Comparison of ENCODE assay signal across 8 cellular contexts in genomic region chr6:106519460-106520394, GRCh38.
DNase-seq lines count a peak whose midpoint lies in the region; ATAC-seq and TF ChIP-seq lines count a peak whose summit lies in the region.

No MANE protein-coding gene starts in this region.

- POLR2A ChIA-PET in activated CD4-positive, alpha-beta T cell treated with anti-CD3 and anti-CD28 coated beads, Interleukin-2, amount 10 ng/mL, durations not matched to agents 7 days and 5 days (lab: Charles Lee): interaction anchor here (0.5 to 1.3 kb wide), 3 partner anchors 10 to 155 kb away, joined by 3 to 4 read pairs (median 4); no protein-coding TSS in a partner anchor

- H3K4me2 ChIP-seq in mesendoderm (ENCODE audit: low read length): no peak overlapping the region

- H3K27me3 ChIP-seq in rectal smooth muscle tissue (ENCODE audit: control insufficient read depth, insufficient read depth, low read length): no peaks in the 10 kb centered on the region
- peaks cover 19% of the 10 kb centered on the region for H3K27me3 ChIP-seq in BE2C
- no peaks in the 10 kb centered on the region for H3K27me3 ChIP-seq in mesendoderm (ENCODE audit: insufficient read depth, low read length, poor library complexity)

- peak overlapping the region; percentile 97 for H3K27ac Mint-ChIP-seq in activated CD4-positive, alpha-beta T cell treated with anti-CD3 and anti-CD28 coated beads, Interleukin-2, amount 10 ng/mL, durations not matched to agents 7 days and 5 days
- peak overlapping the region; percentile 95 to 97 for H3K27ac Mint-ChIP-seq in effector memory CD8-positive, alpha-beta T cell

- no peak overlapping the region for H3K23ac ChIP-seq in mesendoderm (ENCODE audit: low read length)

- H3K4me3 Mint-ChIP-seq in activated CD4-positive, alpha-beta T cell treated with anti-CD3 and anti-CD28 coated beads, Interleukin-2, amount 10 ng/mL, durations not matched to agents 7 days and 5 days: peak overlapping the region; percentile 86
- H3K4me3 Mint-ChIP-seq in effector memory CD8-positive, alpha-beta T cell: peak overlapping the region; percentile 89 to 90

- H2BK5ac ChIP-seq in mesendoderm (ENCODE audit: low read length): no peak overlapping the region

- no peaks in the 10 kb centered on the region for H3K79me2 ChIP-seq in mesendoderm (ENCODE audit: control insufficient read depth, insufficient read depth, low read length)

- H3K4ac ChIP-seq in mesendoderm (ENCODE audit: low read depth, low read length): no peak overlapping the region

- no peak overlapping the region for H4K8ac ChIP-seq in mesendoderm (ENCODE audit: low read depth, low read length)

- no peaks in the 10 kb centered on the region for H3K9me3 Mint-ChIP-seq in activated CD4-positive, alpha-beta T cell treated with anti-CD3 and anti-CD28 coated beads, Interleukin-2, amount 10 ng/mL, durations not matched to agents 7 days and 5 days
- H3K9me3 Mint-ChIP-seq in effector memory CD8-positive, alpha-beta T cell: no peaks in the 10 kb centered on the region

- H3K36me3 ChIP-seq in rectal smooth muscle tissue (ENCODE audit: control insufficient read depth, insufficient read depth, low read length) (no peaks in the 10 kb centered on the region), BE2C (no peaks in the 10 kb centered on the region), mesendoderm (ENCODE audit: control insufficient read depth, insufficient read depth, low read length) (no peaks in the 10 kb centered on the region)

- H2BK15ac ChIP-seq in mesendoderm (replicated peaks; ENCODE audit: low read depth): no peak overlapping the region

- peak; percentile 88 for DNase-seq in GM03348 (ENCODE audit: low spot score)
- DNase-seq in GOT3 (lab: John Stamatoyannopoulos, UW): peak; percentile 14
- peak; percentile 99 for DNase-seq in M059J (ENCODE audit: low read depth)
- DNase-seq in activated CD4-positive, alpha-beta T cell treated with anti-CD3 and anti-CD28 coated beads, Interleukin-2, amount 10 ng/mL, durations not matched to agents 7 days and 5 days: peak; percentile 83
- DNase-seq in effector memory CD8-positive, alpha-beta T cell: peak; percentile 72 to 76 (median 75)
- DNase-seq in BE2C: no peak
- DNase-seq in mesendoderm: no peak

- WGBS in mesendoderm (ENCODE audit: extremely low coverage, insufficient coverage, low lambda C conversion rate): no CpG with 5 or more reads among the region's 14 CpGs

- no peak overlapping the region for H3K56ac ChIP-seq in mesendoderm (ENCODE audit: low read length)

- no peak overlapping the region for H4K5ac ChIP-seq in mesendoderm (ENCODE audit: low read length)

- no peak overlapping the region for H2AK5ac ChIP-seq in mesendoderm (ENCODE audit: low read length)

- peaks cover 26% of the 10 kb centered on the region for H3K36me3 Mint-ChIP-seq in activated CD4-positive, alpha-beta T cell treated with anti-CD3 and anti-CD28 coated beads, Interleukin-2, amount 10 ng/mL, durations not matched to agents 7 days and 5 days (ENCODE audit: low read depth)
- H3K36me3 Mint-ChIP-seq in effector memory CD8-positive, alpha-beta T cell (ENCODE audit: insufficient read depth): peaks cover 51% of the 10 kb centered on the region

- no peaks in the 10 kb centered on the region for H3K27me3 Mint-ChIP-seq in activated CD4-positive, alpha-beta T cell treated with anti-CD3 and anti-CD28 coated beads, Interleukin-2, amount 10 ng/mL, durations not matched to agents 7 days and 5 days
- H3K27me3 Mint-ChIP-seq in effector memory CD8-positive, alpha-beta T cell: no peaks in the 10 kb centered on the region

- H3K9me3 ChIP-seq in BE2C: no peaks in the 10 kb centered on the region

- CTCF ChIA-PET in activated CD4-positive, alpha-beta T cell treated with anti-CD3 and anti-CD28 coated beads, Interleukin-2, amount 10 ng/mL, durations not matched to agents 7 days and 5 days (lab: Charles Lee): interaction anchor here (0.9 to 1.6 kb wide), 7 partner anchors 9 to 401 kb away, joined by 3 to 6 read pairs (median 3); no protein-coding TSS in a partner anchor

- no peak overlapping the region for H3K18ac ChIP-seq in mesendoderm (ENCODE audit: low read length)

- H2BK120ac ChIP-seq in mesendoderm (ENCODE audit: low read depth, low read length): no peak overlapping the region

- TF ChIP-seq CTCF in BE2C (IDR thresholded peaks at IDR 0.05; ENCODE audit: low read depth, low read length): no peak

- H3K27ac ChIP-seq in rectal smooth muscle tissue (ENCODE audit: low read depth, low read length) (no peak overlapping the region), mesendoderm (ENCODE audit: low read depth, low read length) (no peak overlapping the region)

- peaks cover 69% of the 10 kb centered on the region for H3K4me1 Mint-ChIP-seq in activated CD4-positive, alpha-beta T cell treated with anti-CD3 and anti-CD28 coated beads, Interleukin-2, amount 10 ng/mL, durations not matched to agents 7 days and 5 days
- peaks cover 55 to 72% of the 10 kb centered on the region in 2 donors for H3K4me1 Mint-ChIP-seq in effector memory CD8-positive, alpha-beta T cell (ENCODE audit: low read depth in 2 of 2)

- ATAC-seq in effector memory CD8-positive, alpha-beta T cell (replicated peaks): peak; percentile 64

- no peak overlapping the region for H3K9ac ChIP-seq in rectal smooth muscle tissue (ENCODE audit: low read length)
- no peak overlapping the region for H3K9ac ChIP-seq in mesendoderm (ENCODE audit: low read length)

- H3K4me3 ChIP-seq in rectal smooth muscle tissue (ENCODE audit: low read length): peak overlapping the region; percentile 11
- H3K4me3 ChIP-seq in BE2C (ENCODE audit: low read depth, low read length): no peak overlapping the region
- H3K4me3 ChIP-seq in mesendoderm (ENCODE audit: low read length): no peak overlapping the region

- no peaks in the 10 kb centered on the region for H3K79me1 ChIP-seq in mesendoderm (ENCODE audit: low read length)

- no peaks in the 10 kb centered on the region for H3K4me1 ChIP-seq in rectal smooth muscle tissue (ENCODE audit: control insufficient read depth, insufficient read depth, low read length)
- H3K4me1 ChIP-seq in BE2C: no peaks in the 10 kb centered on the region; the same call in 1 of the 2 replicates
- no peaks in the 10 kb centered on the region for H3K4me1 ChIP-seq in mesendoderm (ENCODE audit: control insufficient read depth, low read depth, low read length)

Comparison
In these comparisons a context has a peak if more than half of its experiments do, and no peak if none do; other contexts are left out.
1. DNase-seq: peak in GM03348 (single experiment), GOT3 (single experiment), M059J (single experiment), activated CD4-positive, alpha-beta T cell treated with anti-CD3 and anti-CD28 coated beads, Interleukin-2, amount 10 ng/mL, durations not matched to agents 7 days and 5 days (single experiment) and effector memory CD8-positive, alpha-beta T cell (3 of 3); none in BE2C (single experiment) and mesendoderm (single experiment).